Comparison of ENCODE assay signal across 23 cellular contexts in genomic region chr22:39546064-39546365, GRCh38. TPM values are rescaled to one million over a fixed set of nuclear protein-coding genes. Genes with fewer than 3 reads are reported as not detected.
DNase-seq lines count a peak whose midpoint lies in the region; ATAC-seq and TF ChIP-seq lines count a peak whose summit lies in the region.
"Had no signal": no experiment of that assay in that cellular context is flagged by ENCODE, and none has a peak within 500 bp of the region (broad histone marks: within the 10 kb centered on the region; RNA-seq: fewer than 3 reads in every experiment).

No MANE protein-coding gene starts in this region.

- no peak overlapping the region for H3K4me2 ChIP-seq in mesenchymal stem cell (ENCODE audit: low read length, poor library complexity, severe bottlenecking)
- H3K4me2 ChIP-seq: GM23338 had no signal

- H3K9me3 ChIP-seq in mesenchymal stem cell (ENCODE audit: control insufficient read depth, low read length): no peaks in the 10 kb centered on the region
- H3K9me3 ChIP-seq: MG63 had no signal

- CTCF ChIA-PET in activated CD4-positive, alpha-beta memory T cell treated with anti-CD3 and anti-CD28 coated beads for 36 hours (lab: Charles Lee): interaction anchor here (1.0 to 1.5 kb wide), 2 partner anchors 12 to 479 kb away, joined by 3 to 9 read pairs; no protein-coding TSS in a partner anchor
- CTCF ChIA-PET in activated CD4-positive, alpha-beta memory T cell treated with anti-CD3 and anti-CD28 coated beads, Interleukin-2, amount 10 ng/mL, durations not matched to agents 7 days and 5 days (lab: Charles Lee): interaction anchor here (1.0 to 5.1 kb wide), 5 partner anchors 13 to 491 kb away, joined by 3 to 25 read pairs (median 3); no protein-coding TSS in a partner anchor

- H2AK5ac ChIP-seq in mesenchymal stem cell (ENCODE audit: low read length, severe bottlenecking): no peak overlapping the region

- H3K27ac Mint-ChIP-seq in activated CD4-positive, alpha-beta memory T cell treated with anti-CD3 and anti-CD28 coated beads for 36 hours: peak overlapping the region; percentile 15
- no peak overlapping the region for H3K27ac Mint-ChIP-seq in activated CD4-positive, alpha-beta memory T cell treated with anti-CD3 and anti-CD28 coated beads, Interleukin-2, amount 10 ng/mL, durations not matched to agents 7 days and 5 days
- H3K27ac Mint-ChIP-seq: GM23338 had no signal

- no peak overlapping the region for H3K18ac ChIP-seq in mesenchymal stem cell (ENCODE audit: low read depth in 1 of 2, low read length in 2 of 2)

- no peak overlapping the region for H3K4ac ChIP-seq in mesenchymal stem cell (ENCODE audit: low read depth in 1 of 2, low read length in 2 of 2)

- H3K79me1 ChIP-seq in mesenchymal stem cell (replicated peaks; ENCODE audit: low read length, poor library complexity, severe bottlenecking): no peaks in the 10 kb centered on the region

- no peak overlapping the region for H3K4me3 ChIP-seq in mesenchymal stem cell (ENCODE audit: insufficient read depth in 1 of 2, low read depth in 1 of 2, low read length in 2 of 2)
- H3K4me3 ChIP-seq: GM23338, MG63, SK-N-MC had no signal

- ATAC-seq in activated CD4-positive, CD25-positive, alpha-beta regulatory T cell treated with anti-CD3 and anti-CD28 coated beads, Interleukin-2, amount 50 U/mL, for 24 hours: no peak
- no peak for ATAC-seq in HG02610 (IDR thresholded peaks at IDR 0.05; ENCODE audit: unreplicated experiment)
- ATAC-seq: HCT116, Panc1, Right ventricle myocardium inferior had no signal

- no peak for DNase-seq in activated CD4-positive, alpha-beta memory T cell treated with anti-CD3 and anti-CD28 coated beads for 36 hours
- no peak for DNase-seq in activated CD4-positive, alpha-beta memory T cell treated with anti-CD3 and anti-CD28 coated beads, Interleukin-2, amount 10 ng/mL, durations not matched to agents 7 days and 5 days
- DNase-seq in mesenchymal stem cell: no peak
- no peak for DNase-seq in retina
- DNase-seq in OCI-M2 (lab: John Stamatoyannopoulos, UW; ENCODE audit: unreplicated experiment): no peak
- DNase-seq: 8988T, DMS 273 treated with DMSO at 0.1 percent for 48 hours, GF-D8, MG63, NCI-H1092, NCI-H146, NCI-H2081 treated with DMSO at 0.1 percent for 48 hours, NCI-H510A treated with DMSO at 0.1 percent for 48 hours, NCI-H82 had no signal

- no peak overlapping the region for H2BK120ac ChIP-seq in mesenchymal stem cell (ENCODE audit: low read depth, low read length)

- H3K36me3 ChIP-seq in mesenchymal stem cell (ENCODE audit: control insufficient read depth in 1 of 2, insufficient read depth in 2 of 2, low read depth in 1 of 2, low read length in 2 of 2): no peaks in the 10 kb centered on the region
- H3K36me3 ChIP-seq: MG63 had no signal

- no peak for TF ChIP-seq CTCF in VCaP (conservative IDR thresholded peaks at IDR 0.05)

- no peak overlapping the region for H2AFZ ChIP-seq in mesenchymal stem cell (ENCODE audit: low read depth, low read length)

- WGBS in mesenchymal stem cell: 45% methylated on average over 5 of the region's 9 CpGs

- intact Hi-C loops in activated CD4-positive, alpha-beta memory T cell treated with anti-CD3 and anti-CD28 coated beads for 36 hours (cut with micrococcal nuclease): no loop called here

- POLR2A ChIA-PET in activated CD4-positive, alpha-beta memory T cell treated with anti-CD3 and anti-CD28 coated beads for 36 hours (lab: Charles Lee): no interaction called here
- POLR2A ChIA-PET in activated CD4-positive, alpha-beta memory T cell treated with anti-CD3 and anti-CD28 coated beads, Interleukin-2, amount 10 ng/mL, durations not matched to agents 7 days and 5 days (lab: Charles Lee): interaction anchor here (0.6 to 1.4 kb wide), 2 partner anchors 10 to 360 kb away, joined by 3 to 5 read pairs; no protein-coding TSS in a partner anchor

- no peaks in the 10 kb centered on the region for H3K36me3 Mint-ChIP-seq in activated CD4-positive, alpha-beta memory T cell treated with anti-CD3 and anti-CD28 coated beads for 36 hours
- no peaks in the 10 kb centered on the region for H3K36me3 Mint-ChIP-seq in activated CD4-positive, alpha-beta memory T cell treated with anti-CD3 and anti-CD28 coated beads, Interleukin-2, amount 10 ng/mL, durations not matched to agents 7 days and 5 days (ENCODE audit: low read depth)

- H3K4me1 Mint-ChIP-seq in activated CD4-positive, alpha-beta memory T cell treated with anti-CD3 and anti-CD28 coated beads for 36 hours (ENCODE audit: low read depth): peaks cover 14% of the 10 kb centered on the region
- H3K4me1 Mint-ChIP-seq in activated CD4-positive, alpha-beta memory T cell treated with anti-CD3 and anti-CD28 coated beads, Interleukin-2, amount 10 ng/mL, durations not matched to agents 7 days and 5 days: peaks cover 26% of the 10 kb centered on the region

- no peak overlapping the region for H4K91ac ChIP-seq in mesenchymal stem cell (ENCODE audit: low read length)

- no peak overlapping the region for H3K4me3 Mint-ChIP-seq in activated CD4-positive, alpha-beta memory T cell treated with anti-CD3 and anti-CD28 coated beads for 36 hours
- H3K4me3 Mint-ChIP-seq in activated CD4-positive, alpha-beta memory T cell treated with anti-CD3 and anti-CD28 coated beads, Interleukin-2, amount 10 ng/mL, durations not matched to agents 7 days and 5 days: no peak overlapping the region
- H3K4me3 Mint-ChIP-seq: GM23338 had no signal

- H3K4me1 ChIP-seq in mesenchymal stem cell (ENCODE audit: control insufficient read depth, insufficient read depth, low read depth, low read length): peaks cover 9% of the 10 kb centered on the region

- no peak overlapping the region for H2BK12ac ChIP-seq in mesenchymal stem cell (ENCODE audit: low read length in 2 of 2)

- H2BK5ac ChIP-seq in mesenchymal stem cell (ENCODE audit: low read depth, low read length, poor library complexity, severe bottlenecking): no peak overlapping the region

- H3K9ac ChIP-seq in mesenchymal stem cell (ENCODE audit: low read length): no peak overlapping the region

- H2BK15ac ChIP-seq in mesenchymal stem cell (ENCODE audit: low read depth, poor library complexity, severe bottlenecking): peak overlapping the region; percentile 4

- H3K27ac ChIP-seq in VCaP (peak overlapping the region; percentile 41; the same call in 1 of the 2 replicates), mesenchymal stem cell (ENCODE audit: low read length, poor library complexity, severe bottlenecking) (no peak overlapping the region)
- H3K27ac ChIP-seq: SK-N-MC had no signal

- peaks cover 31% of the 10 kb centered on the region for H3K27me3 Mint-ChIP-seq in activated CD4-positive, alpha-beta memory T cell treated with anti-CD3 and anti-CD28 coated beads for 36 hours
- H3K27me3 Mint-ChIP-seq in activated CD4-positive, alpha-beta memory T cell treated with anti-CD3 and anti-CD28 coated beads, Interleukin-2, amount 10 ng/mL, durations not matched to agents 7 days and 5 days: peaks cover 41% of the 10 kb centered on the region

- H3K9me3 Mint-ChIP-seq in activated CD4-positive, alpha-beta memory T cell treated with anti-CD3 and anti-CD28 coated beads for 36 hours: no peaks in the 10 kb centered on the region
- H3K9me3 Mint-ChIP-seq in activated CD4-positive, alpha-beta memory T cell treated with anti-CD3 and anti-CD28 coated beads, Interleukin-2, amount 10 ng/mL, durations not matched to agents 7 days and 5 days: no peaks in the 10 kb centered on the region
- H3K9me3 Mint-ChIP-seq: GM23338 had no signal

- no peak overlapping the region for H4K8ac ChIP-seq in mesenchymal stem cell (ENCODE audit: low read length)

- peaks cover 54 to 73% of the 10 kb centered on the region in 2 experiments for H3K27me3 ChIP-seq in mesenchymal stem cell (ENCODE audit: control insufficient read depth in 1 of 2, insufficient read depth in 1 of 2, low read length in 2 of 2)
- H3K27me3 ChIP-seq: MG63 had no signal

- no peak overlapping the region for H3K14ac ChIP-seq in mesenchymal stem cell (ENCODE audit: low read length in 2 of 2)

- no peak overlapping the region for H3K23ac ChIP-seq in mesenchymal stem cell (ENCODE audit: low read length in 2 of 2)

RNA-seq across cellular contexts. Expression of gene RPS19BP1, which starts 13.5 kb away (rescaled TPM):
- 10 to 100 TPM; 65.2 to 67.5 TPM for total RNA-seq in activated CD4-positive, alpha-beta memory T cell treated with anti-CD3 and anti-CD28 coated beads for 36 hours
- 10 to 100 TPM; 54.3 to 60.7 TPM for total RNA-seq in activated CD4-positive, alpha-beta memory T cell treated with anti-CD3 and anti-CD28 coated beads, Interleukin-2, amount 10 ng/mL, durations not matched to agents 7 days and 5 days
- polyA plus RNA-seq in mesenchymal stem cell (2013, experiment 1 of 2): 59.9 TPM
- polyA plus RNA-seq in mesenchymal stem cell (2013, experiment 2 of 2): 59.6 TPM

RNA-seq across cellular contexts. Expression of gene CACNA1I, which starts 24.5 kb away (rescaled TPM):
- total RNA-seq in activated CD4-positive, alpha-beta memory T cell treated with anti-CD3 and anti-CD28 coated beads for 36 hours: under 1 TPM; 0.36 to 0.57 TPM
- total RNA-seq in activated CD4-positive, alpha-beta memory T cell treated with anti-CD3 and anti-CD28 coated beads, Interleukin-2, amount 10 ng/mL, durations not matched to agents 7 days and 5 days: 1 to 10 TPM; 8.7 to 8.8 TPM
- polyA plus RNA-seq in mesenchymal stem cell (2013, experiment 1 of 2): under 0.01 TPM
- polyA plus RNA-seq in mesenchymal stem cell (2013, experiment 2 of 2): 0.01 TPM
- total RNA-seq: Daoy, Right ventricle myocardium inferior had no signal

RNA-seq across cellular contexts. Expression of gene ATF4, which starts 25.7 kb away (rescaled TPM):
- 100 to 1,000 TPM; 437 to 455 TPM for total RNA-seq in activated CD4-positive, alpha-beta memory T cell treated with anti-CD3 and anti-CD28 coated beads for 36 hours
- total RNA-seq in activated CD4-positive, alpha-beta memory T cell treated with anti-CD3 and anti-CD28 coated beads, Interleukin-2, amount 10 ng/mL, durations not matched to agents 7 days and 5 days: 100 to 1,000 TPM; 456 to 460 TPM
- 513 TPM for polyA plus RNA-seq in mesenchymal stem cell (2013, experiment 1 of 2)
- polyA plus RNA-seq in mesenchymal stem cell (2013, experiment 2 of 2): 503 TPM

RNA-seq across cellular contexts. Expression of gene MIEF1, which starts 43.9 kb away (rescaled TPM):
- 10 to 100 TPM; 40.3 to 43.1 TPM for total RNA-seq in activated CD4-positive, alpha-beta memory T cell treated with anti-CD3 and anti-CD28 coated beads for 36 hours
- 10 to 100 TPM; 32.4 to 32.6 TPM for total RNA-seq in activated CD4-positive, alpha-beta memory T cell treated with anti-CD3 and anti-CD28 coated beads, Interleukin-2, amount 10 ng/mL, durations not matched to agents 7 days and 5 days
- 19.0 TPM for polyA plus RNA-seq in mesenchymal stem cell (2013, experiment 1 of 2)
- polyA plus RNA-seq in mesenchymal stem cell (2013, experiment 2 of 2): 19.9 TPM

Comparison
In these comparisons a context has a peak if more than half of its experiments do, and no peak if none do; other contexts are left out.
1. RNA of gene CACNA1I, which starts 24.5 kb away (total RNA-seq): 8.7 to 8.8 TPM in activated CD4-positive, alpha-beta memory T cell treated with anti-CD3 and anti-CD28 coated beads, Interleukin-2, amount 10 ng/mL, durations not matched to agents 7 days and 5 days; 0.36 to 0.57 TPM in activated CD4-positive, alpha-beta memory T cell treated with anti-CD3 and anti-CD28 coated beads for 36 hours; every median in the first group is over 4 times any median in the second.